In the genomic region with DNA sequence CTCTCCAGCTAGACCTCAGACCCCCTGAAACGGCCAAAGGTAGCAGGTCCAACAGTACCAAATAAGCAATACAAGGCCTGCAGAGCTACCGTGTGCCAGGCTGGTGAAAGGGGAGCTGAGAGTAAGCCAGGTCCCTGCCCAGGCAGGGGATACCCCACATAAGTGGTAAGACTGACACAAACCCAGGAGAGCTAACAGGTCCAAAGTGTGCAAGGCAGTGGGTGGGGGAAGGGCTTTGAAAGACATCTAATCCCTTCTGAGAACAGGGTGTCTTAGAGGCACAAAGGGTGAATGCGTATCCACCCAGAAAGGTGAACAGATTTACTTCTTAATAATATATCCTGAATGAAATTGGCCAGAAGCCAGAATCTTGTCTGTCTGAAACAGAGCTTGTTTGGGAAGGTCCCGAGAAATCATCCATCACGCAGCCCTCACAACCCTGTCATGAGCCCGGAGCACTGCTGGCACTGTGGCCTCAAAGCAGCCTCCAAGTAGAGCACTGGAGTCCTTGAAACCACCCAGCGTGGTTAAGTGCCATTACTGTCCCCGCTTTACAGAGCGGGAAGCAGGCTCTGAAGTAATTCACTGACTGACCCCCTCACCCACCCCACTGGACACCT, we compare ENCODE assay signal across 8 cellular contexts. TPM values are rescaled to one million over a fixed set of nuclear protein-coding genes. Genes with fewer than 3 reads are reported as not detected.
A peak's percentile ranks its signal among the peaks of the same experiment; 100 is the strongest.
DNase-seq lines count a peak whose midpoint lies in the region; FAIRE-seq and TF ChIP-seq lines count a peak whose summit lies in the region.

No MANE protein-coding gene starts in this region.

- peak overlapping the region; percentile 76 to 78 for H3K27ac ChIP-seq in liver (ENCODE audit: low read depth in 1 of 2, low read length in 2 of 2)
- peak overlapping the region; percentile 72 for H3K27ac ChIP-seq in temporal lobe (ENCODE audit: low read depth, low read length)

- no peaks in the 10 kb centered on the region for H3K27me3 ChIP-seq in bronchial epithelial cell (ENCODE audit: control insufficient read depth, insufficient read depth, low read length)
- no peaks in the 10 kb centered on the region for H3K27me3 ChIP-seq in liver (ENCODE audit: control insufficient read depth in 4 of 4, insufficient read depth in 4 of 4, low read length in 3 of 4)

- TF ChIP-seq CTCF in bronchial epithelial cell (IDR thresholded peaks at IDR 0.05; ENCODE audit: insufficient read depth, low read length, severe bottlenecking) (no peak), liver (IDR thresholded peaks at IDR 0.05; ENCODE audit: low read depth, low read length, missing input control) (no peak)

- H3K4me3 ChIP-seq in bronchial epithelial cell (ENCODE audit: low read depth, low read length) (peak overlapping the region; percentile 94), liver (ENCODE audit: low read depth in 1 of 3, low read length in 3 of 3) (peak overlapping the region; percentile 76 to 81 (median 80))

- no peak for FAIRE-seq in bronchial epithelial cell (lab: Jason Lieb, UNC)

- WGBS in liver, result 55% methylated on average over 9 of the region's 9 CpGs

- H3K9me3 ChIP-seq in liver (ENCODE audit: control insufficient read depth in 4 of 4, low read length in 3 of 4), result no peaks in the 10 kb centered on the region

- H3K9ac ChIP-seq in liver (ENCODE audit: low read depth in 1 of 2, low read length in 2 of 2), result peak overlapping the region; percentile 64 to 75

- H3K36me3 ChIP-seq in bronchial epithelial cell (ENCODE audit: control insufficient read depth, insufficient read depth, low read length) (peaks cover 15% of the 10 kb centered on the region), liver (ENCODE audit: control insufficient read depth in 4 of 4, insufficient read depth in 3 of 4, low read depth in 1 of 4, low read length in 3 of 4) (no peaks in the 10 kb centered on the region)

- no peak for TF ChIP-seq RAD21 in liver (IDR thresholded peaks at IDR 0.05)

- DNase-seq in NCI-H1417 (lab: John Stamatoyannopoulos, UW), result peak in 2 of 3 experiments; percentile 27 to 76
- no peak for DNase-seq in NCI-H1417 treated with DMSO at 0.1 percent for 48 hours (lab: John Stamatoyannopoulos, UW)
- DNase-seq in M059J (ENCODE audit: low read depth), result peak; percentile 26
- DNase-seq in bronchial epithelial cell (ENCODE audit: low read depth), result no peak
- DNase-seq in dedifferentiated amniotic fluid mesenchymal stem cell (ENCODE audit: extremely low spot score), result no peak
- no peak for DNase-seq in KG1 (lab: John Stamatoyannopoulos, UW)

- H3K4me1 ChIP-seq in liver (ENCODE audit: control insufficient read depth in 4 of 4, insufficient read depth in 4 of 4, low read length in 3 of 4), result peaks cover 7 to 20% (median 13%) of the 10 kb centered on the region in 4 donors

TF ChIP-seq in liver, 16 proteins besides CTCF, POLR2A, EP300 and RAD21:
- TF ChIP-seq SP1 (IDR thresholded peaks at IDR 0.05) (peak; percentile 14), GABPA (IDR thresholded peaks at IDR 0.05 in 1 of 2, conservative IDR thresholded peaks at IDR 0.05 in 1 of 2) (no peak)

RNA-seq across cellular contexts. Expression of a gene that starts 1.5 kb away (rescaled TPM):
- 206 and 321 TPM in 2 replicates for total RNA-seq in M059J (2014; rRNA removed; shearing (Covaris generic))
- 174 and 341 TPM in 2 replicates for total RNA-seq in bronchial epithelial cell
- total RNA-seq in liver, result 100 to 1,000 TPM in 1 of 2 donors, 10 to 100 TPM in 1; 79.2 to 202 TPM
- 100 to 1,000 TPM in 1 of 2 donors, 10 to 100 TPM in 1; 18.1 to 178 TPM for polyA plus RNA-seq in liver
- 95.1 TPM for total RNA-seq in temporal lobe

Comparison
In these comparisons a context has a peak if more than half of its experiments do, and no peak if none do; other contexts are left out.
1. DNase-seq: peak in NCI-H1417 (2 of 3) and M059J (single experiment); none in NCI-H1417 treated with DMSO at 0.1 percent for 48 hours (single experiment), bronchial epithelial cell (single experiment), dedifferentiated amniotic fluid mesenchymal stem cell (single experiment) and KG1 (single experiment).